1 cellular context compared by ENCODE assay signal in the genomic region with DNA sequence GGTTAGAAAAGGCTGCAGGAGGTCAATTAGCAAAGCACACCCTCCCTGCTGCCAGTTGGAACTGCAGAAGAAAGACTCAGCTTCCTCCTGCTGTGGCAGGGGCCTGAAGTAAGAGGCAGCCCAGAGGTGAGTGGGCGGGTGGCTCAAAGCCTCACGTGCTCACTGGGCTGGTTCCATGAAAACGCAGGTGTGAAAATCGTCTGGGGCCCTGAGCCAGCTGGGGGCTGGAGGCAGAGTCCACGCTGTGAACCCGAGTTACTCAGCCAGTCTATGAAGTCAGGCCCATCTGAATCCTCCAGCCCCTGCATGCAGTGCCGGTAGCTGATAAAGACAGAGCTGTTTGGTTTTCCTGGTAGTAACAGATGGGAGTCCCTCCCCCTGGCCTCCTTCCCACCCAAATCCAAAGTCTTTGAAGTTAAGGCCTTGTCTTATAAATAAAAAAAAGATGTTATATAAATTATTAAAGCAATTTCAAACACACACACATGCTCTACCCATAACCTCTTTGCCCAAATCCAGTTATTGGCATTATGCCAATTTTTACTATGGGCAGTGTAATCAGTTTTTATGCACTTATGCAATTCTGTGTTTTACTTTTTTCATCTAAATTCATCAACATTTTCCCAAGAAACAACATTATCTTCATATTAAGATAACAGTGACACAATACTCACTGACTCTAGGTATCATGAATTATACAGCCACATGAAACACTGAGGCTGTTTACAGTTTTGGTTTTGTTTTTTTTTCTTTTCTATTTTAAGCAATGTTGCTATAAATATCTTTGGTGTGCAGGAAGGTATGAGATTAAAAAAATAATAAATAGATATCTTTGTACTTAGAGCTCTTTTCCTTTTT.
TF ChIP-seq lines count a peak whose summit lies in the region.

No MANE protein-coding gene starts in this region.

TF ChIP-seq in H1, 55 proteins besides CTCF, POLR2A, EP300 and RAD21:
- no peak for TF ChIP-seq HDAC6 (IDR thresholded peaks at IDR 0.05; ENCODE audit: low read depth, low read length)
- no peak for TF ChIP-seq PHF8 (conservative IDR thresholded peaks at IDR 0.05; ENCODE audit: low read depth, low read length)
- TF ChIP-seq TAF1 (IDR thresholded peaks at IDR 0.05; ENCODE audit: low read depth, low read length): 0 out of 2 replicates have a peak, but pooled peaks have one; percentile 43
- TF ChIP-seq, protein P1, sequence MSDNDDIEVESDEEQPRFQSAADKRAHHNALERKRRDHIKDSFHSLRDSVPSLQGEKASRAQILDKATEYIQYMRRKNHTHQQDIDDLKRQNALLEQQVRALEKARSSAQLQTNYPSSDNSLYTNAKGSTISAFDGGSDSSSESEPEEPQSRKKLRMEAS (IDR thresholded peaks at IDR 0.05): peak; percentile 99
- no peak for TF ChIP-seq CTBP2 (IDR thresholded peaks at IDR 0.05; ENCODE audit: borderline replicate concordance, insufficient read depth, insufficient read length, low read length)
- TF ChIP-seq SP2 (IDR thresholded peaks at IDR 0.05; ENCODE audit: low read length): no peak
- TF ChIP-seq, protein P2, sequence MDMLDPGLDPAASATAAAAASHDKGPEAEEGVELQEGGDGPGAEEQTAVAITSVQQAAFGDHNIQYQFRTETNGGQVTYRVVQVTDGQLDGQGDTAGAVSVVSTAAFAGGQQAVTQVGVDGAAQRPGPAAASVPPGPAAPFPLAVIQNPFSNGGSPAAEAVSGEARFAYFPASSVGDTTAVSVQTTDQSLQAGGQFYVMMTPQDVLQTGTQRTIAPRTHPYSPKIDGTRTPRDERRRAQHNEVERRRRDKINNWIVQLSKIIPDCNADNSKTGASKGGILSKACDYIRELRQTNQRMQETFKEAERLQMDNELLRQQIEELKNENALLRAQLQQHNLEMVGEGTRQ (IDR thresholded peaks at IDR 0.05; ENCODE audit: low read length): peak; percentile 73
- TF ChIP-seq CBX5 (IDR thresholded peaks at IDR 0.05; ENCODE audit: low read depth, low read length): no peak
- 0 out of 2 replicates have a peak, but pooled peaks have one; percentile 11 for TF ChIP-seq JUND (IDR thresholded peaks at IDR 0.05; ENCODE audit: low read length)
- TF ChIP-seq ASH2L (IDR thresholded peaks at IDR 0.05; ENCODE audit: low read length): no peak
- TF ChIP-seq, protein P3, sequence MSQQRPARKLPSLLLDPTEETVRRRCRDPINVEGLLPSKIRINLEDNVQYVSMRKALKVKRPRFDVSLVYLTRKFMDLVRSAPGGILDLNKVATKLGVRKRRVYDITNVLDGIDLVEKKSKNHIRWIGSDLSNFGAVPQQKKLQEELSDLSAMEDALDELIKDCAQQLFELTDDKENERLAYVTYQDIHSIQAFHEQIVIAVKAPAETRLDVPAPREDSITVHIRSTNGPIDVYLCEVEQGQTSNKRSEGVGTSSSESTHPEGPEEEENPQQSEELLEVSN (IDR thresholded peaks at IDR 0.05): peak; percentile 98
- TF ChIP-seq POU5F1 (IDR thresholded peaks at IDR 0.05; ENCODE audit: low read depth, low read length): no peak
- peak; percentile 55; the same call in 1 of the 2 replicates for TF ChIP-seq SP1 (IDR thresholded peaks at IDR 0.05; ENCODE audit: low read depth, low read length)
- TF ChIP-seq CHD1 (IDR thresholded peaks at IDR 0.05; ENCODE audit: low read depth, low read length): no peak
- TF ChIP-seq FOSL1 (IDR thresholded peaks at IDR 0.05; ENCODE audit: insufficient read depth, low read depth, low read length): no peak
- no peak for TF ChIP-seq ZNF274 (IDR thresholded peaks at IDR 0.05; ENCODE audit: borderline replicate concordance, extremely low read depth, low read length)
- TF ChIP-seq, protein P4, sequence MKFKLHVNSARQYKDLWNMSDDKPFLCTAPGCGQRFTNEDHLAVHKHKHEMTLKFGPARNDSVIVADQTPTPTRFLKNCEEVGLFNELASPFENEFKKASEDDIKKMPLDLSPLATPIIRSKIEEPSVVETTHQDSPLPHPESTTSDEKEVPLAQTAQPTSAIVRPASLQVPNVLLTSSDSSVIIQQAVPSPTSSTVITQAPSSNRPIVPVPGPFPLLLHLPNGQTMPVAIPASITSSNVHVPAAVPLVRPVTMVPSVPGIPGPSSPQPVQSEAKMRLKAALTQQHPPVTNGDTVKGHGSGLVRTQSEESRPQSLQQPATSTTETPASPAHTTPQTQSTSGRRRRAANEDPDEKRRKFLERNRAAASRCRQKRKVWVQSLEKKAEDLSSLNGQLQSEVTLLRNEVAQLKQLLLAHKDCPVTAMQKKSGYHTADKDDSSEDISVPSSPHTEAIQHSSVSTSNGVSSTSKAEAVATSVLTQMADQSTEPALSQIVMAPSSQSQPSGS (IDR thresholded peaks at IDR 0.05; ENCODE audit: low read length): no peak
- TF ChIP-seq MAFK (IDR thresholded peaks at IDR 0.05; ENCODE audit: low read depth, low read length): no peak
- TF ChIP-seq RNF2 (IDR thresholded peaks at IDR 0.05; ENCODE audit: borderline replicate concordance, low read depth, low read length, missing control alignments, poor library complexity, severe bottlenecking): peak; percentile 50
- TF ChIP-seq SIN3A (conservative IDR thresholded peaks at IDR 0.05 in 1 of 2, IDR thresholded peaks at IDR 0.05 in 1 of 2; ENCODE audit: low read depth in 1 of 2, low read length in 2 of 2): no peak
- TF ChIP-seq RXRA (IDR thresholded peaks at IDR 0.05; ENCODE audit: insufficient read depth, low read depth, low read length): no peak
- TF ChIP-seq KDM1A (IDR thresholded peaks at IDR 0.05; ENCODE audit: borderline replicate concordance, low read length): 0 out of 2 replicates have a peak, but pooled peaks have one; percentile 39
- TF ChIP-seq YY1 (IDR thresholded peaks at IDR 0.05; ENCODE audit: low read depth, low read length): peak; percentile 21; the same call in 1 of the 2 replicates
- peak; percentile 27 for TF ChIP-seq NANOG (IDR thresholded peaks at IDR 0.05; ENCODE audit: insufficient read depth, low read depth, low read length, poor library complexity, severe bottlenecking)
- TF ChIP-seq TBP (IDR thresholded peaks at IDR 0.05; ENCODE audit: low read depth, low read length): 0 out of 2 replicates have a peak, but pooled peaks have one; percentile 23
- TF ChIP-seq SAP30 (IDR thresholded peaks at IDR 0.05; ENCODE audit: insufficient read depth, insufficient replicate concordance, low read length): peak; percentile 39
- TF ChIP-seq BACH1 (IDR thresholded peaks at IDR 0.05; ENCODE audit: low read length): peak; percentile 43; the same call in 1 of the 2 replicates
- peak; percentile 97 for TF ChIP-seq EGR1 (IDR thresholded peaks at IDR 0.05; ENCODE audit: borderline replicate concordance, low read depth, low read length)
- 0 out of 2 replicates have a peak, but pooled peaks have one; percentile 25 for TF ChIP-seq RBBP5 (IDR thresholded peaks at IDR 0.05; ENCODE audit: borderline replicate concordance, low read depth, low read length)
- TF ChIP-seq CHD2 (IDR thresholded peaks at IDR 0.05; ENCODE audit: low read length): peak; percentile 14; the same call in 1 of the 2 replicates
